8 cellular contexts compared by ENCODE assay signal in genomic region chr17:29621751-29622194, GRCh38. TPM values are rescaled to one million over a fixed set of nuclear protein-coding genes. Genes with fewer than 3 reads are reported as not detected.
A peak's percentile ranks its signal among the peaks of the same experiment; 100 is the strongest.
DNase-seq lines count a peak whose midpoint lies in the region; ATAC-seq and TF ChIP-seq lines count a peak whose summit lies in the region.

No MANE protein-coding gene starts in this region.

- H2AFZ ChIP-seq in Loucy (ENCODE audit: low read length): no peak overlapping the region

- H3K9me2 ChIP-seq in Loucy (replicated peaks; ENCODE audit: low read depth, low read length): no peaks in the 10 kb centered on the region

- no peaks in the 10 kb centered on the region for H3K9me3 Mint-ChIP-seq in dendritic cell treated with granulocyte-macrophage colony-stimulating factor and Interleukin-4, amounts not matched to agents 40 ng/mL and 50 ng/mL, for 4 days
- H3K9me3 Mint-ChIP-seq in neural crest cell: no peaks in the 10 kb centered on the region

- no peaks in the 10 kb centered on the region for H3F3A ChIP-seq in Loucy (ENCODE audit: low read depth)

- POLR2A ChIA-PET in BJ (lab: Charles Lee): no interaction called here

- DNase-seq in BJ (ENCODE audit: low read depth) (no peak), neural crest cell (ENCODE audit: low read depth, low spot score) (no peak), GM10266 (ENCODE audit: extremely low spot score) (no peak), germinal center (ENCODE audit: low spot score) (no peak), NCI-H774 (lab: John Stamatoyannopoulos, UW) (no peak)

- H3K27me3 ChIP-seq in BJ (ENCODE audit: control insufficient read depth, insufficient read depth, low read length): no peaks in the 10 kb centered on the region
- H3K27me3 ChIP-seq in Loucy (ENCODE audit: insufficient read depth, low read length, poor library complexity, severe bottlenecking): no peaks in the 10 kb centered on the region

- intact Hi-C loops in dendritic cell treated with granulocyte-macrophage colony-stimulating factor and Interleukin-4, amounts not matched to agents 40 ng/mL and 50 ng/mL, for 4 days (cut with micrococcal nuclease): no loop called here

- peaks cover 73% of the 10 kb centered on the region for H3K27me3 Mint-ChIP-seq in dendritic cell treated with granulocyte-macrophage colony-stimulating factor and Interleukin-4, amounts not matched to agents 40 ng/mL and 50 ng/mL, for 4 days
- H3K27me3 Mint-ChIP-seq in neural crest cell (ENCODE audit: low read depth): peaks cover 67% of the 10 kb centered on the region

- H4K20me1 ChIP-seq in Loucy (ENCODE audit: insufficient read depth, low read length, poor library complexity, severe bottlenecking): no peaks in the 10 kb centered on the region

- peaks cover 41% of the 10 kb centered on the region for H3K4me1 Mint-ChIP-seq in dendritic cell treated with granulocyte-macrophage colony-stimulating factor and Interleukin-4, amounts not matched to agents 40 ng/mL and 50 ng/mL, for 4 days (ENCODE audit: low read depth)
- H3K4me1 Mint-ChIP-seq in neural crest cell: peaks cover 14% of the 10 kb centered on the region

- H3K9ac ChIP-seq in Loucy (ENCODE audit: low read depth, low read length, poor library complexity, severe bottlenecking): no peak overlapping the region

- no peak for ATAC-seq in GM18517 (IDR thresholded peaks at IDR 0.05; ENCODE audit: unreplicated experiment)

- peak overlapping the region; percentile 76 for H3K4me2 ChIP-seq in Loucy (ENCODE audit: low read depth, low read length, poor library complexity, severe bottlenecking)

- H3K27ac Mint-ChIP-seq in dendritic cell treated with granulocyte-macrophage colony-stimulating factor and Interleukin-4, amounts not matched to agents 40 ng/mL and 50 ng/mL, for 4 days: no peak overlapping the region
- no peak overlapping the region for H3K27ac Mint-ChIP-seq in neural crest cell (ENCODE audit: unreplicated experiment)

- peaks cover 10% of the 10 kb centered on the region for H3K4me1 ChIP-seq in Loucy (ENCODE audit: insufficient read depth, low read length, poor library complexity, severe bottlenecking)

- H3K9me3 ChIP-seq in Loucy (ENCODE audit: insufficient read depth, low read depth, low read length): no peaks in the 10 kb centered on the region

- peak overlapping the region; percentile 76 for H3K4me3 ChIP-seq in BJ (ENCODE audit: low read depth, low read length)
- no peak overlapping the region for H3K4me3 ChIP-seq in Loucy (ENCODE audit: low read length, poor library complexity, severe bottlenecking)

- no peak for TF ChIP-seq CTCF in BJ (IDR thresholded peaks at IDR 0.05; ENCODE audit: insufficient read depth, low read depth, low read length)
- TF ChIP-seq CTCF in Loucy (conservative IDR thresholded peaks at IDR 0.05; ENCODE audit: low read length): no peak
- TF ChIP-seq CTCF in neural crest cell (conservative IDR thresholded peaks at IDR 0.05): no peak
- TF ChIP-seq CTCF in GM10266 (IDR thresholded peaks at IDR 0.05; ENCODE audit: control insufficient read depth, insufficient read depth, low read depth, missing control alignments): no peak

- peak overlapping the region; percentile 72 for H3K4me3 Mint-ChIP-seq in dendritic cell treated with granulocyte-macrophage colony-stimulating factor and Interleukin-4, amounts not matched to agents 40 ng/mL and 50 ng/mL, for 4 days
- peak overlapping the region; percentile 87 for H3K4me3 Mint-ChIP-seq in neural crest cell

- H3K36me3 Mint-ChIP-seq in dendritic cell treated with granulocyte-macrophage colony-stimulating factor and Interleukin-4, amounts not matched to agents 40 ng/mL and 50 ng/mL, for 4 days (ENCODE audit: low read depth): peaks cover 16% of the 10 kb centered on the region
- H3K36me3 Mint-ChIP-seq in neural crest cell (ENCODE audit: low read depth): no peaks in the 10 kb centered on the region

- no peaks in the 10 kb centered on the region for H3K36me3 ChIP-seq in BJ (ENCODE audit: control insufficient read depth, insufficient read depth, low read length)
- H3K36me3 ChIP-seq in Loucy (ENCODE audit: insufficient read depth, low read length): no peaks in the 10 kb centered on the region

- CTCF ChIA-PET in BJ (lab: Yijun Ruan, JAX): interaction anchor here (0.9 to 1.7 kb wide), 5 partner anchors 8 to 471 kb away, joined by 3 to 6 read pairs (median 4); no protein-coding TSS in a partner anchor

- no peaks in the 10 kb centered on the region for H3K79me2 ChIP-seq in Loucy (ENCODE audit: insufficient read depth, low read length)

RNA-seq across cellular contexts. Expression of gene CORO6, which starts 0.9 kb away (rescaled TPM):
- 8.0 and 19.3 TPM in 2 replicates for polyA plus RNA-seq in BJ (2011; rRNA removed)
- polyA minus RNA-seq in BJ (2011; rRNA and poly(A)+ RNA removed): 12.4 and 14.2 TPM in 2 replicates
- total RNA-seq in neural crest cell: 2.7 and 3.1 TPM in 2 replicates

RNA-seq across cellular contexts. Expression of gene ANKRD13B, which starts 28.8 kb away (rescaled TPM):
- polyA plus RNA-seq in BJ (2011; rRNA removed): 1.9 and 3.1 TPM in 2 replicates
- 2.9 and 3.7 TPM in 2 replicates for polyA minus RNA-seq in BJ (2011; rRNA and poly(A)+ RNA removed)
- total RNA-seq in neural crest cell: 65.0 and 70.0 TPM in 2 replicates

RNA-seq across cellular contexts. Expression of gene GIT1, which starts 32.3 kb away (rescaled TPM):
- polyA plus RNA-seq in BJ (2011; rRNA removed): 21.6 and 32.0 TPM in 2 replicates
- polyA minus RNA-seq in BJ (2011; rRNA and poly(A)+ RNA removed): 28.2 and 37.6 TPM in 2 replicates
- total RNA-seq in neural crest cell: 89.3 and 96.5 TPM in 2 replicates

RNA-seq across cellular contexts. Expression of gene TP53I13, which starts 53.3 kb away (rescaled TPM):
- 26.8 and 38.7 TPM in 2 replicates for polyA plus RNA-seq in BJ (2011; rRNA removed)
- polyA minus RNA-seq in BJ (2011; rRNA and poly(A)+ RNA removed): 45.3 and 97.0 TPM in 2 replicates
- 34.3 and 35.0 TPM in 2 replicates for total RNA-seq in neural crest cell

RNA-seq across cellular contexts. Expression of gene ABHD15, which starts 54.9 kb away (rescaled TPM):
- polyA plus RNA-seq in BJ (2011; rRNA removed): 5.2 and 5.8 TPM in 2 replicates
- 4.6 and 7.3 TPM in 2 replicates for polyA minus RNA-seq in BJ (2011; rRNA and poly(A)+ RNA removed)
- total RNA-seq in neural crest cell: 3.7 and 4.2 TPM in 2 replicates
